ENCODE assay signal across 2 cellular contexts in genomic region chr2:237259201-237259600, GRCh38.
TF ChIP-seq lines count a peak whose summit lies in the region.

No MANE protein-coding gene starts in this region.

TF ChIP-seq in GM23338, 12 proteins besides CTCF, POLR2A, EP300 and RAD21:
- TF ChIP-seq STAT1 (IDR thresholded peaks at IDR 0.05; ENCODE audit: unreplicated experiment) (no peak), ZNF331 (CRISPR knock-in tag; IDR thresholded peaks at IDR 0.05; ENCODE audit: low read depth) (no peak), REST (IDR thresholded peaks at IDR 0.05; ENCODE audit: unreplicated experiment) (no peak), JUNB (IDR thresholded peaks at IDR 0.05; ENCODE audit: unreplicated experiment) (no peak), ZNF114 (CRISPR knock-in tag; IDR thresholded peaks at IDR 0.05) (no peak), ZNF462 (CRISPR knock-in tag; IDR thresholded peaks at IDR 0.05) (no peak), ETS1 (IDR thresholded peaks at IDR 0.05) (no peak), NANOG (IDR thresholded peaks at IDR 0.05; ENCODE audit: borderline replicate concordance) (no peak), POLR2AphosphoS5 (IDR thresholded peaks at IDR 0.05; ENCODE audit: low read depth) (no peak), EZH2 (IDR thresholded peaks at IDR 0.05; ENCODE audit: low read depth, unreplicated experiment) (no peak), EZH2phosphoT487 (IDR thresholded peaks at IDR 0.05; ENCODE audit: unreplicated experiment) (no peak), CREB1 (CRISPR knock-in tag; IDR thresholded peaks at IDR 0.05; ENCODE audit: low read depth) (no peak)

TF ChIP-seq in H1, 55 proteins besides CTCF, POLR2A, EP300 and RAD21:
- no peak for TF ChIP-seq EZH2 (IDR thresholded peaks at IDR 0.05; ENCODE audit: low read depth, low read length, severe bottlenecking)
